ENCODE assay signal across 15 cellular contexts in the genomic region with DNA sequence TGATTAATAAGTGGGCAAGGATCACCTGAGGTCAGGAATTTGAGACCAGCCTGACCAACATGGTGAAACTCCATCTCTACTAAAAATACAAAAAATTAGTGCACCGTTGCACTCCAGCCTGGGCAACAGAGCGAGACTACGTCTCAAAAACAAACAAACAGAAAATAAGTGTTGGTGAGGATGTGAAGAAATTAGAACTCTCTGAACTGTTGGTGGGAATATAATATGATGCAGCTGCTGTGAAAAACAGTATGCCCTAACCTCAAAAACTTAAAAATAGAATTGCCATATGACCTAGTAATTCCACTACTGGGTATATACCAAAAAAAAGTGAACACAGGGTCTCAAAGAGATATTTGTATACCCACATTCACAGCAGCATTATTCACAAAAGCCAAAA. TPM values are rescaled to one million over a fixed set of nuclear protein-coding genes. Genes with fewer than 3 reads are reported as not detected.
A peak's percentile ranks its signal among the peaks of the same experiment; 100 is the strongest.
DNase-seq lines count a peak whose midpoint lies in the region; ATAC-seq and TF ChIP-seq lines count a peak whose summit lies in the region.
"Had no signal": no experiment of that assay in that cellular context is flagged by ENCODE, and none has a peak within 500 bp of the region (broad histone marks: within the 10 kb centered on the region; RNA-seq: fewer than 3 reads in every experiment).

No MANE protein-coding gene starts in this region.

- no peak for DNase-seq in activated CD8-positive, alpha-beta T cell treated with anti-CD3 and anti-CD28 coated beads for 36 hours
- no peak for DNase-seq in activated CD8-positive, alpha-beta T cell treated with anti-CD3 and anti-CD28 coated beads, Interleukin-2, amount 10 ng/mL, durations not matched to agents 7 days and 5 days
- no peak for DNase-seq in activated naive CD8-positive, alpha-beta T cell treated with anti-CD3 and anti-CD28 coated beads for 36 hours
- no peak for DNase-seq in NCI-H1436 (lab: John Stamatoyannopoulos, UW)
- no peak for DNase-seq in activated CD4-positive, alpha-beta memory T cell treated with anti-CD3 and anti-CD28 coated beads, Interleukin-2, amount 10 ng/mL, durations not matched to agents 7 days and 5 days
- DNase-seq in germinal center (ENCODE audit: low spot score): no peak
- DNase-seq: ACHN; central memory CD4-positive, alpha-beta T cell; DMS79; mesenchymal stem cell; NCI-H2107; retina had no signal

- H3K9me3 Mint-ChIP-seq in activated CD8-positive, alpha-beta T cell treated with anti-CD3 and anti-CD28 coated beads for 36 hours: no peaks in the 10 kb centered on the region
- H3K9me3 Mint-ChIP-seq in activated CD8-positive, alpha-beta T cell treated with anti-CD3 and anti-CD28 coated beads, Interleukin-2, amount 10 ng/mL, durations not matched to agents 7 days and 5 days (ENCODE audit: insufficient read depth): no peaks in the 10 kb centered on the region
- no peaks in the 10 kb centered on the region for H3K9me3 Mint-ChIP-seq in activated naive CD8-positive, alpha-beta T cell treated with anti-CD3 and anti-CD28 coated beads for 36 hours
- no peaks in the 10 kb centered on the region for H3K9me3 Mint-ChIP-seq in stimulated activated naive CD8-positive, alpha-beta T cell treated with anti-CD3 and anti-CD28 coated beads, Interleukin-15, Interleukin-2, amounts not matched to agents 100 ng/mL and 50 ng/mL, for 24 hours
- H3K9me3 Mint-ChIP-seq in activated CD4-positive, alpha-beta memory T cell treated with anti-CD3 and anti-CD28 coated beads, Interleukin-2, amount 10 ng/mL, durations not matched to agents 7 days and 5 days: no peaks in the 10 kb centered on the region
- H3K9me3 Mint-ChIP-seq: GM23338 had no signal

- CTCF ChIA-PET in activated CD8-positive, alpha-beta T cell treated with anti-CD3 and anti-CD28 coated beads for 36 hours (lab: Charles Lee): no interaction called here
- CTCF ChIA-PET in activated CD8-positive, alpha-beta T cell treated with anti-CD3 and anti-CD28 coated beads, Interleukin-2, amount 10 ng/mL, durations not matched to agents 7 days and 5 days (lab: Charles Lee): no interaction called here
- CTCF ChIA-PET in activated CD4-positive, alpha-beta memory T cell treated with anti-CD3 and anti-CD28 coated beads, Interleukin-2, amount 10 ng/mL, durations not matched to agents 7 days and 5 days (lab: Charles Lee): interaction anchor here (0.6 kb wide), 1 partner anchor 44 kb away, joined by 3 read pairs; no protein-coding TSS in a partner anchor

- peaks cover 7% of the 10 kb centered on the region for H3K36me3 Mint-ChIP-seq in activated CD8-positive, alpha-beta T cell treated with anti-CD3 and anti-CD28 coated beads for 36 hours (ENCODE audit: low read depth)
- H3K36me3 Mint-ChIP-seq in activated CD8-positive, alpha-beta T cell treated with anti-CD3 and anti-CD28 coated beads, Interleukin-2, amount 10 ng/mL, durations not matched to agents 7 days and 5 days (ENCODE audit: low read depth): peaks cover 15% of the 10 kb centered on the region
- H3K36me3 Mint-ChIP-seq in activated naive CD8-positive, alpha-beta T cell treated with anti-CD3 and anti-CD28 coated beads for 36 hours: peaks cover 15% of the 10 kb centered on the region
- H3K36me3 Mint-ChIP-seq in stimulated activated naive CD8-positive, alpha-beta T cell treated with anti-CD3 and anti-CD28 coated beads, Interleukin-15, Interleukin-2, amounts not matched to agents 100 ng/mL and 50 ng/mL, for 24 hours (ENCODE audit: low read depth): peaks cover 14% of the 10 kb centered on the region
- peaks cover 23% of the 10 kb centered on the region for H3K36me3 Mint-ChIP-seq in activated CD4-positive, alpha-beta memory T cell treated with anti-CD3 and anti-CD28 coated beads, Interleukin-2, amount 10 ng/mL, durations not matched to agents 7 days and 5 days (ENCODE audit: low read depth)

- intact Hi-C loops in activated CD8-positive, alpha-beta T cell treated with anti-CD3 and anti-CD28 coated beads for 36 hours (cut with micrococcal nuclease): no loop called here

- no peak overlapping the region for H3K4me3 Mint-ChIP-seq in activated CD8-positive, alpha-beta T cell treated with anti-CD3 and anti-CD28 coated beads for 36 hours
- H3K4me3 Mint-ChIP-seq in activated CD8-positive, alpha-beta T cell treated with anti-CD3 and anti-CD28 coated beads, Interleukin-2, amount 10 ng/mL, durations not matched to agents 7 days and 5 days: no peak overlapping the region
- no peak overlapping the region for H3K4me3 Mint-ChIP-seq in activated naive CD8-positive, alpha-beta T cell treated with anti-CD3 and anti-CD28 coated beads for 36 hours
- H3K4me3 Mint-ChIP-seq in stimulated activated naive CD8-positive, alpha-beta T cell treated with anti-CD3 and anti-CD28 coated beads, Interleukin-15, Interleukin-2, amounts not matched to agents 100 ng/mL and 50 ng/mL, for 24 hours: peak overlapping the region; percentile 42
- H3K4me3 Mint-ChIP-seq in activated CD4-positive, alpha-beta memory T cell treated with anti-CD3 and anti-CD28 coated beads, Interleukin-2, amount 10 ng/mL, durations not matched to agents 7 days and 5 days: no peak overlapping the region
- H3K4me3 Mint-ChIP-seq: GM23338 had no signal

- no peaks in the 10 kb centered on the region for H3K27me3 Mint-ChIP-seq in activated CD8-positive, alpha-beta T cell treated with anti-CD3 and anti-CD28 coated beads for 36 hours
- no peaks in the 10 kb centered on the region for H3K27me3 Mint-ChIP-seq in activated CD8-positive, alpha-beta T cell treated with anti-CD3 and anti-CD28 coated beads, Interleukin-2, amount 10 ng/mL, durations not matched to agents 7 days and 5 days (ENCODE audit: low read depth)
- no peaks in the 10 kb centered on the region for H3K27me3 Mint-ChIP-seq in activated naive CD8-positive, alpha-beta T cell treated with anti-CD3 and anti-CD28 coated beads for 36 hours
- no peaks in the 10 kb centered on the region for H3K27me3 Mint-ChIP-seq in stimulated activated naive CD8-positive, alpha-beta T cell treated with anti-CD3 and anti-CD28 coated beads, Interleukin-15, Interleukin-2, amounts not matched to agents 100 ng/mL and 50 ng/mL, for 24 hours
- H3K27me3 Mint-ChIP-seq in activated CD4-positive, alpha-beta memory T cell treated with anti-CD3 and anti-CD28 coated beads, Interleukin-2, amount 10 ng/mL, durations not matched to agents 7 days and 5 days: no peaks in the 10 kb centered on the region

- POLR2A ChIA-PET in activated CD8-positive, alpha-beta T cell treated with anti-CD3 and anti-CD28 coated beads for 36 hours (lab: Charles Lee): no interaction called here
- POLR2A ChIA-PET in activated CD8-positive, alpha-beta T cell treated with anti-CD3 and anti-CD28 coated beads, Interleukin-2, amount 10 ng/mL, durations not matched to agents 7 days and 5 days (lab: Charles Lee): no interaction called here
- POLR2A ChIA-PET in activated CD4-positive, alpha-beta memory T cell treated with anti-CD3 and anti-CD28 coated beads, Interleukin-2, amount 10 ng/mL, durations not matched to agents 7 days and 5 days (lab: Charles Lee): no interaction called here

- peak; percentile 34 for ATAC-seq in activated CD8-positive, alpha-beta T cell treated with anti-CD3 and anti-CD28 coated beads for 36 hours
- no peak for ATAC-seq in activated CD8-positive, alpha-beta T cell treated with anti-CD3 and anti-CD28 coated beads, Interleukin-2, amount 10 ng/mL, durations not matched to agents 7 days and 5 days
- ATAC-seq in HG02678 (IDR thresholded peaks at IDR 0.05; ENCODE audit: unreplicated experiment): peak; percentile 55
- ATAC-seq: GM23338 had no signal

- peak overlapping the region; percentile 55 for H3K27ac Mint-ChIP-seq in activated CD8-positive, alpha-beta T cell treated with anti-CD3 and anti-CD28 coated beads for 36 hours
- no peak overlapping the region for H3K27ac Mint-ChIP-seq in activated CD8-positive, alpha-beta T cell treated with anti-CD3 and anti-CD28 coated beads, Interleukin-2, amount 10 ng/mL, durations not matched to agents 7 days and 5 days
- H3K27ac Mint-ChIP-seq in activated naive CD8-positive, alpha-beta T cell treated with anti-CD3 and anti-CD28 coated beads for 36 hours: peak overlapping the region; percentile 23
- peak overlapping the region; percentile 71 for H3K27ac Mint-ChIP-seq in stimulated activated naive CD8-positive, alpha-beta T cell treated with anti-CD3 and anti-CD28 coated beads, Interleukin-15, Interleukin-2, amounts not matched to agents 100 ng/mL and 50 ng/mL, for 24 hours
- H3K27ac Mint-ChIP-seq in activated CD4-positive, alpha-beta memory T cell treated with anti-CD3 and anti-CD28 coated beads, Interleukin-2, amount 10 ng/mL, durations not matched to agents 7 days and 5 days: no peak overlapping the region
- H3K27ac Mint-ChIP-seq: GM23338 had no signal

- TF ChIP-seq CTCF in activated CD8-positive, alpha-beta T cell treated with anti-CD3 and anti-CD28 coated beads for 36 hours (IDR thresholded peaks at IDR 0.05): no peak

- H3K4me1 Mint-ChIP-seq in activated CD8-positive, alpha-beta T cell treated with anti-CD3 and anti-CD28 coated beads for 36 hours (ENCODE audit: low read depth): peaks cover 61% of the 10 kb centered on the region
- H3K4me1 Mint-ChIP-seq in activated CD8-positive, alpha-beta T cell treated with anti-CD3 and anti-CD28 coated beads, Interleukin-2, amount 10 ng/mL, durations not matched to agents 7 days and 5 days (ENCODE audit: low read depth): peaks cover 48% of the 10 kb centered on the region
- H3K4me1 Mint-ChIP-seq in activated naive CD8-positive, alpha-beta T cell treated with anti-CD3 and anti-CD28 coated beads for 36 hours: peaks cover 52% of the 10 kb centered on the region
- H3K4me1 Mint-ChIP-seq in stimulated activated naive CD8-positive, alpha-beta T cell treated with anti-CD3 and anti-CD28 coated beads, Interleukin-15, Interleukin-2, amounts not matched to agents 100 ng/mL and 50 ng/mL, for 24 hours (ENCODE audit: low read depth): peaks cover 85% of the 10 kb centered on the region
- peaks cover 44% of the 10 kb centered on the region for H3K4me1 Mint-ChIP-seq in activated CD4-positive, alpha-beta memory T cell treated with anti-CD3 and anti-CD28 coated beads, Interleukin-2, amount 10 ng/mL, durations not matched to agents 7 days and 5 days

RNA-seq across cellular contexts. Expression of a gene that starts 26.1 kb away (rescaled TPM):
- 10 to 100 TPM; 70.0 to 74.9 TPM for total RNA-seq in activated CD8-positive, alpha-beta T cell treated with anti-CD3 and anti-CD28 coated beads for 36 hours
- total RNA-seq in activated CD8-positive, alpha-beta T cell treated with anti-CD3 and anti-CD28 coated beads, Interleukin-2, amount 10 ng/mL, durations not matched to agents 7 days and 5 days: 100 to 1,000 TPM; 110 to 112 TPM
- total RNA-seq in activated naive CD8-positive, alpha-beta T cell treated with anti-CD3 and anti-CD28 coated beads for 36 hours: 10 to 100 TPM; 58.7 to 60.8 TPM
- total RNA-seq in activated CD4-positive, alpha-beta memory T cell treated with anti-CD3 and anti-CD28 coated beads, Interleukin-2, amount 10 ng/mL, durations not matched to agents 7 days and 5 days: 100 to 1,000 TPM; 130 to 132 TPM

Comparison
In these comparisons a context has a peak if more than half of its experiments do, and no peak if none do; other contexts are left out.
1. H3K27ac Mint-ChIP-seq: peak in activated CD8-positive, alpha-beta T cell treated with anti-CD3 and anti-CD28 coated beads for 36 hours (single experiment), activated naive CD8-positive, alpha-beta T cell treated with anti-CD3 and anti-CD28 coated beads for 36 hours (single experiment) and stimulated activated naive CD8-positive, alpha-beta T cell treated with anti-CD3 and anti-CD28 coated beads, Interleukin-15, Interleukin-2, amounts not matched to agents 100 ng/mL and 50 ng/mL, for 24 hours (single experiment); none in activated CD8-positive, alpha-beta T cell treated with anti-CD3 and anti-CD28 coated beads, Interleukin-2, amount 10 ng/mL, durations not matched to agents 7 days and 5 days (single experiment) and activated CD4-positive, alpha-beta memory T cell treated with anti-CD3 and anti-CD28 coated beads, Interleukin-2, amount 10 ng/mL, durations not matched to agents 7 days and 5 days (single experiment).